Comparison of ENCODE assay signal across 10 cellular contexts in genomic region chr12:62291888-62292760, GRCh38. TPM values are rescaled to one million over a fixed set of nuclear protein-coding genes. Genes with fewer than 3 reads are reported as not detected.
DNase-seq lines count a peak whose midpoint lies in the region; ATAC-seq, FAIRE-seq and TF ChIP-seq lines count a peak whose summit lies in the region.
"Had no signal": no experiment of that assay in that cellular context is flagged by ENCODE, and none has a peak within 500 bp of the region (broad histone marks: within the 10 kb centered on the region; RNA-seq: fewer than 3 reads in every experiment).

No MANE protein-coding gene starts in this region.

- no peak for TF ChIP-seq EP300 in A549 (IDR thresholded peaks at IDR 0.05)

- no peak for TF ChIP-seq CTCF in A549 (IDR thresholded peaks at IDR 0.05)
- no peak for TF ChIP-seq CTCF in foreskin fibroblast (IDR thresholded peaks at IDR 0.05; ENCODE audit: low read depth, low read length)
- TF ChIP-seq CTCF in GM20000 (IDR thresholded peaks at IDR 0.05; ENCODE audit: extremely low read depth, missing control alignments), result no peak

- ATAC-seq in A549, result peak; percentile 50 to 59; a peak in 4 of 6 replicates
- no peak for ATAC-seq in HG03442 (IDR thresholded peaks at IDR 0.05; ENCODE audit: unreplicated experiment)

- H3K4me3 ChIP-seq in A549 (no peak overlapping the region), foreskin fibroblast (ENCODE audit: low read depth in 1 of 2, low read length in 2 of 2) (no peak overlapping the region)

- 53% methylated on average over 2 of the region's 2 CpGs for WGBS in A549 (ENCODE audit: missing lambda C conversion rate)

- POLR2A ChIA-PET in A549 (lab: Yijun Ruan, JAX), result no interaction called here

- no peak for TF ChIP-seq POLR2A in A549 (IDR thresholded peaks at IDR 0.05; ENCODE audit: low read length)
- TF ChIP-seq POLR2A in GM12891 (IDR thresholded peaks at IDR 0.05; ENCODE audit: low read depth, low read length), result no peak

- H3K4me1 ChIP-seq in A549, result peaks cover 11% of the 10 kb centered on the region

- 0 out of 3 replicates have a peak overlapping the region, but pooled peaks have one; percentile 21 for H3K4me2 ChIP-seq in A549

- DNase-seq in A549 (ENCODE audit: low read depth in 1 of 2, low spot score in 1 of 2) (peak in 1 of 2 experiments; percentile 10), GM12891 (ENCODE audit: insufficient read length, low spot score) (no peak), RKO (ENCODE audit: low spot score) (peak; percentile 21), foreskin fibroblast (peak; percentile 10 to 33), NCI-H82 treated with DMSO at 0.1 percent for 48 hours (lab: John Stamatoyannopoulos, UW; ENCODE audit: unreplicated experiment) (no peak), GM20000 (ENCODE audit: low spot score) (no peak), OCI-M1 (lab: John Stamatoyannopoulos, UW) (no peak)
- DNase-seq: NCI-H2081 treated with DMSO at 0.1 percent for 48 hours had no signal

- FAIRE-seq in A549 (lab: Jason Lieb, UNC) (no peak), GM12891 (lab: Jason Lieb, UNC) (peak; percentile 66)
- FAIRE-seq: endothelial cell of umbilical vein had no signal

- TF ChIP-seq RAD21 in A549 (conservative IDR thresholded peaks at IDR 0.05 in 1 of 2, IDR thresholded peaks at IDR 0.05 in 1 of 2), result no peak

- H3K27ac ChIP-seq in A549, result peak overlapping the region in 1 of 2 experiments; percentile 40; a peak in 1 of 6 replicates

- CTCF ChIA-PET in A549 (lab: Yijun Ruan, JAX), result interaction anchor here (1.0 kb wide), 1 partner anchor 13 kb away, joined by 3 read pairs; no protein-coding TSS in a partner anchor

- H3K9me3 ChIP-seq in A549, result 0 out of 3 replicates have a peak, but pooled peaks cover 3% of the 10 kb centered on the region

TF ChIP-seq in A549, 52 proteins besides CTCF, POLR2A, EP300 and RAD21:
- TF ChIP-seq TFCP2L1 (CRISPR knock-in tag; IDR thresholded peaks at IDR 0.05) (no peak), CBX2 (IDR thresholded peaks at IDR 0.05; ENCODE audit: borderline replicate concordance, low read depth) (no peak)

TF ChIP-seq in GM12891, 5 proteins besides CTCF, POLR2A, EP300 and RAD21:
- TF ChIP-seq POU2F2 (IDR thresholded peaks at IDR 0.05; ENCODE audit: low read depth, low read length) (no peak), SPI1 (IDR thresholded peaks at IDR 0.05; ENCODE audit: low read depth, low read length) (no peak), PAX5 (IDR thresholded peaks at IDR 0.05; ENCODE audit: insufficient read depth, low read length, severe bottlenecking) (no peak), TAF1 (IDR thresholded peaks at IDR 0.05; ENCODE audit: low read depth, low read length) (no peak), POLR2AphosphoS5 (IDR thresholded peaks at IDR 0.05; ENCODE audit: low read depth, low read length) (no peak)

RNA-seq across cellular contexts. Expression of gene USP15, which starts 31.9 kb away (rescaled TPM):
- polyA plus RNA-seq in A549 (2011; rRNA removed) (56.4 and 67.6 TPM in 2 replicates), A549 (2017; fragmentation: RNase III; extraction: RNeasy Plus Mini Kit Qiagen cat#74134 plus additional on column Dnase treatment) (25.4 to 30.4 TPM (median 29.9 TPM) in 3 replicates)
- polyA plus RNA-seq in A549 (2012; cell fraction: cytosol; rRNA removed), result 10.8 and 15.3 TPM in 2 replicates
- polyA plus RNA-seq in A549 (2012; cell fraction: nucleus; rRNA removed), result 12.8 and 14.6 TPM in 2 replicates
- 42.5 and 65.5 TPM in 2 replicates for polyA minus RNA-seq in A549 (2011; rRNA and poly(A)+ RNA removed)
- polyA plus RNA-seq in GM12891 (2012; ENCODE audit: low read depth, missing spikeins), result 39.4 TPM

Comparison
In these comparisons a context has a peak if more than half of its experiments do, and no peak if none do; other contexts are left out.
1. DNase-seq: peak in RKO (single experiment) and foreskin fibroblast (2 of 2); none in GM12891 (single experiment), NCI-H82 treated with DMSO at 0.1 percent for 48 hours (single experiment), GM20000 (single experiment) and OCI-M1 (single experiment).